20 cellular contexts compared by ENCODE assay signal in genomic region chr2:228771719-228772254, GRCh38.
DNase-seq lines count a peak whose midpoint lies in the region; ATAC-seq, FAIRE-seq and TF ChIP-seq lines count a peak whose summit lies in the region.
"Had no signal": no experiment of that assay in that cellular context is flagged by ENCODE, and none has a peak within 500 bp of the region (broad histone marks: within the 10 kb centered on the region; RNA-seq: fewer than 3 reads in every experiment).

No MANE protein-coding gene starts in this region.

- no peak for FAIRE-seq in HepG2 (lab: Jason Lieb, UNC)
- FAIRE-seq: GM18507, kidney had no signal

- H3F3A ChIP-seq in smooth muscle cell (ENCODE audit: low read depth): no peaks in the 10 kb centered on the region

- no peak overlapping the region for H3K4me3 ChIP-seq in liver (ENCODE audit: low read depth in 1 of 3, low read length in 3 of 3)
- H3K4me3 ChIP-seq in HepG2 (replicated peaks in 1 of 3; ENCODE audit: insufficient read depth in 1 of 3, low read depth in 2 of 3, low read length in 3 of 3): no peak overlapping the region
- H3K4me3 ChIP-seq in left lung: no peak overlapping the region
- H3K4me3 ChIP-seq in smooth muscle cell: no peak overlapping the region
- H3K4me3 ChIP-seq: ascending aorta, BLaER1, prostate gland had no signal

- WGBS in liver: 69% methylated on average over 2 of the region's 2 CpGs
- 5% methylated on average over 2 of the region's 2 CpGs for WGBS in HepG2 (ENCODE audit: low lambda C conversion rate)
- WGBS in smooth muscle cell (ENCODE audit: low lambda C conversion rate): 42% methylated on average over 2 of the region's 2 CpGs

- peaks cover 9% of the 10 kb centered on the region for H3K9me3 Mint-ChIP-seq in activated T-helper 1 cell treated with anti-CD3 and anti-CD28 coated beads, Interleukin-12 subunit alpha, Interleukin-12 subunit beta, Interleukin-2, Interleukin-4 antibody, amounts not matched to agents 30 ng/mL and 10 ng/mL and 1 ng/mL, durations not matched to agents 14 hours and 24 hours and 36 hours
- H3K9me3 Mint-ChIP-seq: mesothelial cell of epicardium had no signal

- TF ChIP-seq EP300 in HepG2 (IDR thresholded peaks at IDR 0.05; ENCODE audit: low read depth in 2 of 2, low read length in 2 of 2) (no peak), HepG2 (CRISPR knock-in tag; IDR thresholded peaks at IDR 0.05; ENCODE audit: borderline replicate concordance) (no peak)

- H3K9ac ChIP-seq in liver (ENCODE audit: low read depth in 1 of 2, low read length in 2 of 2) (no peak overlapping the region), HepG2 (ENCODE audit: insufficient read depth, low read depth, low read length) (no peak overlapping the region), smooth muscle cell (ENCODE audit: low read depth) (no peak overlapping the region)
- H3K9ac ChIP-seq: BLaER1 had no signal

- H3K4me2 ChIP-seq in HepG2 (ENCODE audit: low read depth, low read length) (no peak overlapping the region), smooth muscle cell (no peak overlapping the region)
- H3K4me2 ChIP-seq: BLaER1 had no signal

- H3K27ac Mint-ChIP-seq in activated T-helper 1 cell treated with anti-CD3 and anti-CD28 coated beads, Interleukin-12 subunit alpha, Interleukin-12 subunit beta, Interleukin-2, Interleukin-4 antibody, amounts not matched to agents 30 ng/mL and 10 ng/mL and 1 ng/mL, durations not matched to agents 14 hours and 24 hours and 36 hours: no peak overlapping the region
- H3K27ac Mint-ChIP-seq: mesothelial cell of epicardium; T-helper 1 cell treated with Interleukin-12 subunit alpha and Interleukin-12 subunit beta and Interleukin-4 antibody, amounts not matched to agents 30 μg/mL and 1 μg/mL, for 36 hours had no signal

- H3K4me3 Mint-ChIP-seq in activated T-helper 1 cell treated with anti-CD3 and anti-CD28 coated beads, Interleukin-12 subunit alpha, Interleukin-12 subunit beta, Interleukin-2, Interleukin-4 antibody, amounts not matched to agents 30 ng/mL and 10 ng/mL and 1 ng/mL, durations not matched to agents 14 hours and 24 hours and 36 hours: no peak overlapping the region
- H3K4me3 Mint-ChIP-seq: mesothelial cell of epicardium; T-helper 1 cell treated with Interleukin-12 subunit alpha and Interleukin-12 subunit beta and Interleukin-4 antibody, amounts not matched to agents 30 μg/mL and 1 μg/mL, for 36 hours had no signal

- no peak overlapping the region for H3K27ac ChIP-seq in liver (ENCODE audit: low read depth in 1 of 2, low read length in 2 of 2)
- H3K27ac ChIP-seq in HepG2 (ENCODE audit: extremely low read length, insufficient read depth, low read length): no peak overlapping the region
- peak overlapping the region; percentile 7 to 58 for H3K27ac ChIP-seq in left lung
- no peak overlapping the region for H3K27ac ChIP-seq in smooth muscle cell (ENCODE audit: low read depth)
- H3K27ac ChIP-seq: BLaER1 had no signal

- POLR2A ChIA-PET in HepG2 (lab: Yijun Ruan, JAX): no interaction called here

- H4K20me1 ChIP-seq in HepG2 (ENCODE audit: insufficient read depth, low read length) (no peaks in the 10 kb centered on the region), smooth muscle cell (ENCODE audit: low read depth) (no peaks in the 10 kb centered on the region)
- H4K20me1 ChIP-seq: BLaER1 had no signal

- DNase-seq in HepG2 (ENCODE audit: low spot score) (no peak), left lung (no peak), smooth muscle cell (lab: John Stamatoyannopoulos, UW; ENCODE audit: unreplicated experiment) (no peak), OCI-M2 (lab: John Stamatoyannopoulos, UW; ENCODE audit: unreplicated experiment) (no peak), activated gamma-delta T cell (lab: John Stamatoyannopoulos, UW) (no peak)
- DNase-seq in activated T-helper 1 cell treated with anti-CD3 and anti-CD28 coated beads, Interleukin-12 subunit alpha, Interleukin-12 subunit beta, Interleukin-2, Interleukin-4 antibody, amounts not matched to agents 30 ng/mL and 10 ng/mL and 1 ng/mL, durations not matched to agents 14 hours and 24 hours and 36 hours (ENCODE audit: low spot score): no peak
- DNase-seq: activated naive CD4-positive, alpha-beta T cell treated with Interleukin-2 at 50 U/mL for 16 hours; effector CD8-positive, alpha-beta T cell; hypothalamus; KBM-7; kidney; NCI-H526 had no signal

- no peak for TF ChIP-seq RAD21 in liver (IDR thresholded peaks at IDR 0.05)
- TF ChIP-seq RAD21 in HepG2 (CRISPR knock-in tag; IDR thresholded peaks at IDR 0.05): no peak

- H3K9me3 ChIP-seq in liver (ENCODE audit: control insufficient read depth in 4 of 4, low read length in 3 of 4) (no peaks in the 10 kb centered on the region), HepG2 (ENCODE audit: low read length) (peaks cover 90% of the 10 kb centered on the region), left lung (no peaks in the 10 kb centered on the region), smooth muscle cell (replicated peaks; ENCODE audit: low read depth) (no peaks in the 10 kb centered on the region)
- H3K9me3 ChIP-seq: ascending aorta, BLaER1, prostate gland had no signal

- no TSS peak for BruUV-seq in HepG2 (replicated peaks; lab: Mats Ljungman, UMichigan)

- no peaks in the 10 kb centered on the region for H3K27me3 ChIP-seq in liver (ENCODE audit: control insufficient read depth in 4 of 4, insufficient read depth in 4 of 4, low read length in 3 of 4)
- H3K27me3 ChIP-seq in HepG2 (ENCODE audit: control insufficient read depth in 1 of 2, insufficient read depth in 2 of 2, low read length in 2 of 2): no peaks in the 10 kb centered on the region
- H3K27me3 ChIP-seq in left lung: no peaks in the 10 kb centered on the region
- no peaks in the 10 kb centered on the region for H3K27me3 ChIP-seq in smooth muscle cell (ENCODE audit: low read depth)
- H3K27me3 ChIP-seq: ascending aorta, BLaER1 had no signal

- no peaks in the 10 kb centered on the region for H3K36me3 Mint-ChIP-seq in activated T-helper 1 cell treated with anti-CD3 and anti-CD28 coated beads, Interleukin-12 subunit alpha, Interleukin-12 subunit beta, Interleukin-2, Interleukin-4 antibody, amounts not matched to agents 30 ng/mL and 10 ng/mL and 1 ng/mL, durations not matched to agents 14 hours and 24 hours and 36 hours (ENCODE audit: low read depth)
- H3K36me3 Mint-ChIP-seq: mesothelial cell of epicardium had no signal

- H3K36me3 ChIP-seq in liver (ENCODE audit: control insufficient read depth in 4 of 4, insufficient read depth in 3 of 4, low read depth in 1 of 4, low read length in 3 of 4) (no peaks in the 10 kb centered on the region), HepG2 (replicated peaks in 1 of 2; ENCODE audit: control insufficient read depth in 1 of 2, insufficient read depth in 2 of 2, low read length in 2 of 2) (no peaks in the 10 kb centered on the region), left lung (no peaks in the 10 kb centered on the region), smooth muscle cell (ENCODE audit: low read depth) (no peaks in the 10 kb centered on the region)
- H3K36me3 ChIP-seq: ascending aorta, BLaER1, prostate gland had no signal

- in situ Hi-C loops in HepG2 (cut with HindIII; ENCODE audit: extremely low pct_ligation_motif_present, low pct_unique_long_range_greater_than_20kb): no loop called here

- CTCF ChIA-PET in HepG2 (lab: Yijun Ruan, JAX; ENCODE audit: low intra/inter-chr PET ratio, low total read pairs): no interaction called here

- no peak for TF ChIP-seq POLR2A in HepG2 (IDR thresholded peaks at IDR 0.05; ENCODE audit: insufficient read depth in 1 of 2, low read depth in 2 of 2, low read length in 2 of 2)

- H3K79me2 ChIP-seq in HepG2 (ENCODE audit: insufficient read depth, low read length) (no peaks in the 10 kb centered on the region), smooth muscle cell (ENCODE audit: low read depth) (no peaks in the 10 kb centered on the region)

- intact Hi-C loops in HepG2 (cut with micrococcal nuclease; ENCODE audit: unreplicated experiment): no loop called here
- intact Hi-C loops in left lung (cut with DNase I): no loop called here
- intact Hi-C loops in activated T-helper 1 cell treated with anti-CD3 and anti-CD28 coated beads, Interleukin-12 subunit alpha, Interleukin-12 subunit beta, Interleukin-2, Interleukin-4 antibody, amounts not matched to agents 30 ng/mL and 10 ng/mL and 1 ng/mL, durations not matched to agents 14 hours and 24 hours and 36 hours (cut with micrococcal nuclease): no loop called here

- ATAC-seq in HepG2: no peak
- ATAC-seq in left lung: no peak
- ATAC-seq in HG03039 (IDR thresholded peaks at IDR 0.05; ENCODE audit: unreplicated experiment): no peak

- no peaks in the 10 kb centered on the region for H3K4me1 Mint-ChIP-seq in activated T-helper 1 cell treated with anti-CD3 and anti-CD28 coated beads, Interleukin-12 subunit alpha, Interleukin-12 subunit beta, Interleukin-2, Interleukin-4 antibody, amounts not matched to agents 30 ng/mL and 10 ng/mL and 1 ng/mL, durations not matched to agents 14 hours and 24 hours and 36 hours (ENCODE audit: low read depth)

- H3K4me1 ChIP-seq in liver (ENCODE audit: control insufficient read depth in 4 of 4, insufficient read depth in 4 of 4, low read length in 3 of 4) (no peaks in the 10 kb centered on the region), HepG2 (ENCODE audit: insufficient read depth, low read length) (no peaks in the 10 kb centered on the region), left lung (peaks cover 0 to 3% of the 10 kb centered on the region in 2 donors), smooth muscle cell (ENCODE audit: low read depth) (no peaks in the 10 kb centered on the region)
- H3K4me1 ChIP-seq: BLaER1, prostate gland had no signal

- H2AFZ ChIP-seq in HepG2 (ENCODE audit: low read length) (no peak overlapping the region), smooth muscle cell (ENCODE audit: low read depth) (peak overlapping the region; percentile 63)

- TF ChIP-seq CTCF in liver (IDR thresholded peaks at IDR 0.05; ENCODE audit: low read depth, low read length, missing input control) (no peak), HepG2 (CRISPR knock-in tag; IDR thresholded peaks at IDR 0.05) (no peak), left lung (IDR thresholded peaks at IDR 0.05) (no peak), smooth muscle cell (IDR thresholded peaks at IDR 0.05; ENCODE audit: borderline replicate concordance, insufficient read depth, poor library complexity, severe bottlenecking) (no peak)

- H3K27me3 Mint-ChIP-seq in activated T-helper 1 cell treated with anti-CD3 and anti-CD28 coated beads, Interleukin-12 subunit alpha, Interleukin-12 subunit beta, Interleukin-2, Interleukin-4 antibody, amounts not matched to agents 30 ng/mL and 10 ng/mL and 1 ng/mL, durations not matched to agents 14 hours and 24 hours and 36 hours (ENCODE audit: insufficient read depth): no peaks in the 10 kb centered on the region

TF ChIP-seq in liver, 16 proteins besides CTCF, POLR2A, EP300 and RAD21:
- TF ChIP-seq SP1 (IDR thresholded peaks at IDR 0.05) (peak; percentile 35), NR2F2 (IDR thresholded peaks at IDR 0.05) (no peak)

TF ChIP-seq in HepG2, 621 proteins besides CTCF, POLR2A, EP300 and RAD21 (continues in another document):
- TF ChIP-seq STAT5B (CRISPR knock-in tag; IDR thresholded peaks at IDR 0.05): no peak
- no peak for TF ChIP-seq MXD4 (CRISPR knock-in tag; IDR thresholded peaks at IDR 0.05)
- TF ChIP-seq ZNF20 (CRISPR knock-in tag; IDR thresholded peaks at IDR 0.05): no peak
- no peak for TF ChIP-seq GATAD2A (CRISPR knock-in tag; IDR thresholded peaks at IDR 0.05)

Comparison
In these comparisons a context has a peak if more than half of its experiments do, and no peak if none do; other contexts are left out.
1. H3K27ac ChIP-seq: peak in left lung (2 of 2); none in liver (0 of 2), HepG2 (single experiment) and smooth muscle cell (single experiment).